ENCODE assay signal across 8 cellular contexts in genomic region chr11:110349109-110349996, GRCh38. TPM values are rescaled to one million over a fixed set of nuclear protein-coding genes. Genes with fewer than 3 reads are reported as not detected.
DNase-seq lines count a peak whose midpoint lies in the region; ATAC-seq and TF ChIP-seq lines count a peak whose summit lies in the region.

No MANE protein-coding gene starts in this region.

- H3K4me3 Mint-ChIP-seq in activated T-helper 17 cell treated with anti-CD3 and anti-CD28 coated beads, Interleukin-2, amount 50 U/mL, for 72 hours: peak overlapping the region; percentile 75

- in situ Hi-C loops in ACHN (cut with HindIII; ENCODE audit: low pct_ligation_motif_present, low pct_unique_long_range_greater_than_20kb, low sequenced_read_pairs): no loop called here

- H3K9me2 ChIP-seq in hepatocyte (replicated peaks; ENCODE audit: insufficient read depth): no peaks in the 10 kb centered on the region

- H3K79me2 ChIP-seq in hepatocyte: no peaks in the 10 kb centered on the region

- peaks cover 26% of the 10 kb centered on the region for H3K36me3 Mint-ChIP-seq in activated T-helper 17 cell treated with anti-CD3 and anti-CD28 coated beads, Interleukin-2, amount 50 U/mL, for 72 hours (ENCODE audit: low read depth)

- no peak overlapping the region for H3K4me3 ChIP-seq in hepatocyte

- peak overlapping the region; percentile 98 for H3K27ac Mint-ChIP-seq in activated T-helper 17 cell treated with anti-CD3 and anti-CD28 coated beads, Interleukin-2, amount 50 U/mL, for 72 hours

- H3K4me1 Mint-ChIP-seq in activated T-helper 17 cell treated with anti-CD3 and anti-CD28 coated beads, Interleukin-2, amount 50 U/mL, for 72 hours: peaks cover 50% of the 10 kb centered on the region

- peaks cover 10% of the 10 kb centered on the region for H3K4me1 ChIP-seq in hepatocyte (ENCODE audit: insufficient read depth)

- TF ChIP-seq CTCF in hepatocyte (IDR thresholded peaks at IDR 0.05; ENCODE audit: poor library complexity): no peak

- H3K36me3 ChIP-seq in hepatocyte (replicated peaks; ENCODE audit: insufficient read depth, low read depth): no peaks in the 10 kb centered on the region

- ATAC-seq in GM19397 (IDR thresholded peaks at IDR 0.05; ENCODE audit: unreplicated experiment): peak; percentile 72
- peak; percentile 88 for ATAC-seq in HG03378 (IDR thresholded peaks at IDR 0.05; ENCODE audit: unreplicated experiment)
- peak; percentile 76 for ATAC-seq in activated T-helper 17 cell treated with anti-CD3 and anti-CD28 coated beads, Interleukin-2, amount 50 U/mL, for 72 hours (replicated peaks)

- H3K4me2 ChIP-seq in hepatocyte: no peak overlapping the region

- H3K9me3 Mint-ChIP-seq in activated T-helper 17 cell treated with anti-CD3 and anti-CD28 coated beads, Interleukin-2, amount 50 U/mL, for 72 hours: peaks cover 4% of the 10 kb centered on the region

- no peak overlapping the region for H2AFZ ChIP-seq in hepatocyte

- DNase-seq in Ammon's horn (ENCODE audit: low spot score) (peak; percentile 29), NCI-H2107 treated with DMSO at 0.1 percent for 48 hours (lab: John Stamatoyannopoulos, UW; ENCODE audit: unreplicated experiment) (no peak), hepatocyte (ENCODE audit: low spot score) (no peak), ACHN (no peak)
- DNase-seq in stimulated activated CD4-positive, alpha-beta T cell treated with anti-CD3 and anti-CD28 coated beads, Interleukin-1b, Interleukin-23, amount 100 ng/mL, for 48 hours: peak; percentile 82

- no peaks in the 10 kb centered on the region for H3K9me3 ChIP-seq in hepatocyte (ENCODE audit: low read depth)

- no peaks in the 10 kb centered on the region for H3K27me3 ChIP-seq in hepatocyte

- no peak overlapping the region for H3K27ac ChIP-seq in hepatocyte

- no peaks in the 10 kb centered on the region for H3K27me3 Mint-ChIP-seq in activated T-helper 17 cell treated with anti-CD3 and anti-CD28 coated beads, Interleukin-2, amount 50 U/mL, for 72 hours

- 95% methylated on average over 7 of the region's 7 CpGs for WGBS in hepatocyte (ENCODE audit: low lambda C conversion rate, missing lambda C conversion rate)

- no peaks in the 10 kb centered on the region for H4K20me1 ChIP-seq in hepatocyte (ENCODE audit: insufficient read depth, poor library complexity, severe bottlenecking)

RNA-seq across cellular contexts. Expression of gene RDX, which starts 52.9 kb away (rescaled TPM):
- 10 to 100 TPM; 83.2 to 95.6 TPM for total RNA-seq in activated T-helper 17 cell treated with anti-CD3 and anti-CD28 coated beads, Interleukin-2, amount 50 U/mL, for 72 hours
- 102 and 106 TPM in 2 replicates for total RNA-seq in hepatocyte
- polyA plus RNA-seq in hepatocyte: 128 and 143 TPM in 2 replicates

Comparison
In these comparisons a context has a peak if more than half of its experiments do, and no peak if none do; other contexts are left out.
1. DNase-seq: peak in Ammon's horn (single experiment) and stimulated activated CD4-positive, alpha-beta T cell treated with anti-CD3 and anti-CD28 coated beads, Interleukin-1b, Interleukin-23, amount 100 ng/mL, for 48 hours (single experiment); none in NCI-H2107 treated with DMSO at 0.1 percent for 48 hours (single experiment), hepatocyte (single experiment) and ACHN (single experiment).
2. Peak in every context shown above with its lines, with median percentiles within 50 percentile points of each other: ATAC-seq.